Comparison of ENCODE assay signal across 8 cellular contexts in genomic region chr9:104748359-104749031, GRCh38. TPM values are rescaled to one million over a fixed set of nuclear protein-coding genes. Genes with fewer than 3 reads are reported as not detected.
A peak's percentile ranks its signal among the peaks of the same experiment; 100 is the strongest.
DNase-seq lines count a peak whose midpoint lies in the region; ATAC-seq and TF ChIP-seq lines count a peak whose summit lies in the region.

No MANE protein-coding gene starts in this region.

- peak; percentile 2 for ATAC-seq in GM21390 (IDR thresholded peaks at IDR 0.05; ENCODE audit: unreplicated experiment)
- ATAC-seq in left colon: peak; percentile 2
- ATAC-seq in thoracic aorta (ENCODE audit: insufficient number of reproducible peaks, low FRiP score, low read depth): no peak

- peaks cover 4 to 16% of the 10 kb centered on the region in 2 donors for H3K4me1 ChIP-seq in thoracic aorta (ENCODE audit: control insufficient read depth in 1 of 2, low read depth in 2 of 2)

- no peak for DNase-seq in BJ (ENCODE audit: low read depth)
- peak; percentile 3 for DNase-seq in NCI-H1694 (lab: John Stamatoyannopoulos, UW)
- DNase-seq in cardiac fibroblast (ENCODE audit: low read depth in 2 of 2): peak; percentile 37 to 60
- DNase-seq in left colon: peak in 1 of 2 donors; percentile 9
- DNase-seq in thoracic aorta (ENCODE audit: low spot score): no peak
- no peak for DNase-seq in midbrain (lab: John Stamatoyannopoulos, UW)
- DNase-seq in NCI-H226: no peak

- peak overlapping the region; percentile 88 to 92 for H3K27ac ChIP-seq in thoracic aorta

- intact Hi-C loops in left colon (cut with DNase I, micrococcal nuclease): no loop called here

- H3K27me3 ChIP-seq in BJ (ENCODE audit: control insufficient read depth, insufficient read depth, low read length) (no peaks in the 10 kb centered on the region), thoracic aorta (replicated peaks; ENCODE audit: insufficient read depth) (no peaks in the 10 kb centered on the region)

- H3K4me3 ChIP-seq in BJ (ENCODE audit: low read depth, low read length): peak overlapping the region; percentile 92
- peak overlapping the region; percentile 79 to 89 for H3K4me3 ChIP-seq in cardiac fibroblast (replicated peaks in 1 of 2; ENCODE audit: low read depth in 2 of 2, low read length in 2 of 2)
- peak overlapping the region; percentile 97 for H3K4me3 ChIP-seq in thoracic aorta

- H3K9me3 ChIP-seq in thoracic aorta: no peaks in the 10 kb centered on the region

- POLR2A ChIA-PET in BJ (lab: Charles Lee): no interaction called here

- H3K36me3 ChIP-seq in BJ (ENCODE audit: control insufficient read depth, insufficient read depth, low read length): no peaks in the 10 kb centered on the region
- H3K36me3 ChIP-seq in thoracic aorta: no peaks in the 10 kb centered on the region

- CTCF ChIA-PET in BJ (lab: Yijun Ruan, JAX): interaction anchor here (0.7 to 1.8 kb wide), 2 partner anchors 14 to 721 kb away, joined by 3 to 4 read pairs; no protein-coding TSS in a partner anchor

- no peak for TF ChIP-seq CTCF in BJ (IDR thresholded peaks at IDR 0.05; ENCODE audit: insufficient read depth, low read depth, low read length)
- TF ChIP-seq CTCF in cardiac fibroblast (IDR thresholded peaks at IDR 0.05; ENCODE audit: low read depth, low read length): no peak
- TF ChIP-seq CTCF in thoracic aorta (IDR thresholded peaks at IDR 0.05): no peak

RNA-seq across cellular contexts. Expression of gene NIPSNAP3A, which starts 1.0 kb away (rescaled TPM):
- polyA plus RNA-seq in BJ (2011; rRNA removed): 40.6 and 62.8 TPM in 2 replicates
- polyA minus RNA-seq in BJ (2011; rRNA and poly(A)+ RNA removed): 6.7 and 8.5 TPM in 2 replicates
- total RNA-seq in left colon: 10 to 100 TPM; 40.6 to 52.5 TPM
- 10 to 100 TPM; 19.2 to 42.6 TPM for total RNA-seq in thoracic aorta

RNA-seq across cellular contexts. Expression of gene NIPSNAP3B, which starts 15.4 kb away (rescaled TPM):
- polyA plus RNA-seq in BJ (2011; rRNA removed): 0.75 and 0.96 TPM in 2 replicates
- polyA minus RNA-seq in BJ (2011; rRNA and poly(A)+ RNA removed): 0.26 and 0.76 TPM in 2 replicates
- total RNA-seq in left colon (1 to 10 TPM in 1 of 2 donors, under 1 TPM in 1; 0.85 to 1.3 TPM), thoracic aorta (1 to 10 TPM; 6.4 to 7.7 TPM)

RNA-seq across cellular contexts. Expression of gene OR13D1, which starts 54.2 kb away (rescaled TPM):
- not detected in 2 replicates for polyA plus RNA-seq in BJ (2011; rRNA removed)
- not detected in 2 replicates for polyA minus RNA-seq in BJ (2011; rRNA and poly(A)+ RNA removed)
- total RNA-seq in left colon (not detected), thoracic aorta (not detected)

Comparison
In these comparisons a context has a peak if more than half of its experiments do, and no peak if none do; other contexts are left out.
1. DNase-seq: peak in NCI-H1694 (single experiment) and cardiac fibroblast (2 of 2); none in BJ (single experiment), thoracic aorta (single experiment), midbrain (single experiment) and NCI-H226 (single experiment).
2. Peak in every context shown above with its lines, with median percentiles within 50 percentile points of each other: H3K4me3 ChIP-seq.